ENCODE assay signal across 1 cellular context in the genomic region with DNA sequence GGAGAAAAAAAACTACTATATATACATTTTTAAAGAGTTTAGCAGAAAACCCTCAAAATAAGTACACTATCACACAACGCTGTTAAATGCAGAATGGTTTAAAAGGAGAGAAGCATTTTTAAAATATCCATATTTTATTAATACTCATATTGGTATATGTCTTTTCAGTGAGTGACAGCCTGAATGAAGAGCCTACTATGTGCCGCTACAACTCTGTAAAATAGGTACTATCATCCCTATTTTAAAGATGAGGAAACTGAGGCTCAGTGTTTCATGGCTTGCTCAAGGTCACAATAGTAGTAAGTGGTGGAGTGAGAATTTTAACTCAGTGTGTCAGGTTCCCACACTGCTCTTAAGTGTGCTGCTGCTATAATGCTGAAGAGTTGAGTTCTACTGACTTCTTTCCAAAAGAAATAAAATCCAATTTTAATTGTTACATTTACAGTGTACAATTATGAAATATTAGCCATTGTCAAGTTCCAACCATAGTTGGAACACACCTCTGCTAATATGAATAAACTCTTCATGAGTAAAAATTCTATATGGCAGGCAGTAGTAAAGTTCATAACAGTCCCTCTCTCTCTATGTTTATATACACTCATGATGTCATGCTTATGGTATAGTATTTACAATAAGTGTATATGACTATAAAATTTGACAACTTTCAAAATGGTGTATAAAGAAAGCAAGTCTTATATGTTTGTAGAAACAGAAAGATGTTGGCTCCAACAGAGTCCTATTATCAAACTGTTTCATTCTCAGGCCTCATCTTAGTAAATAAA.
TF ChIP-seq lines count a peak whose summit lies in the region.

No MANE protein-coding gene starts in this region.

TF ChIP-seq in K562, 482 proteins besides CTCF, POLR2A, EP300 and RAD21:
- TF ChIP-seq ADNP (tag; IDR thresholded peaks at IDR 0.05), result peak; percentile 46; the same call in 1 of the 2 replicates
- no peak for TF ChIP-seq ZNF76 (CRISPR knock-in tag; IDR thresholded peaks at IDR 0.05; ENCODE audit: borderline replicate concordance)
- TF ChIP-seq, protein P1, sequence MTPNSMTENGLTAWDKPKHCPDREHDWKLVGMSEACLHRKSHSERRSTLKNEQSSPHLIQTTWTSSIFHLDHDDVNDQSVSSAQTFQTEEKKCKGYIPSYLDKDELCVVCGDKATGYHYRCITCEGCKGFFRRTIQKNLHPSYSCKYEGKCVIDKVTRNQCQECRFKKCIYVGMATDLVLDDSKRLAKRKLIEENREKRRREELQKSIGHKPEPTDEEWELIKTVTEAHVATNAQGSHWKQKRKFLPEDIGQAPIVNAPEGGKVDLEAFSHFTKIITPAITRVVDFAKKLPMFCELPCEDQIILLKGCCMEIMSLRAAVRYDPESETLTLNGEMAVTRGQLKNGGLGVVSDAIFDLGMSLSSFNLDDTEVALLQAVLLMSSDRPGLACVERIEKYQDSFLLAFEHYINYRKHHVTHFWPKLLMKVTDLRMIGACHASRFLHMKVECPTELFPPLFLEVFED (CRISPR knock-in tag; conservative IDR thresholded peaks at IDR 0.05), result no peak
- no peak for TF ChIP-seq HCFC1 (IDR thresholded peaks at IDR 0.05; ENCODE audit: low read depth, low read length)
- no peak for TF ChIP-seq RFX5 (IDR thresholded peaks at IDR 0.05; ENCODE audit: low read depth, low read length)
- TF ChIP-seq RBFOX2 (IDR thresholded peaks at IDR 0.05; ENCODE audit: low read depth, low read length), result no peak
- TF ChIP-seq ELF4 (CRISPR knock-in tag; IDR thresholded peaks at IDR 0.05), result no peak
- no peak for TF ChIP-seq ZFP30 (CRISPR knock-in tag; IDR thresholded peaks at IDR 0.05; ENCODE audit: borderline replicate concordance)
- TF ChIP-seq RBM25 (IDR thresholded peaks at IDR 0.05; ENCODE audit: low read depth, low read length, severe bottlenecking), result peak; percentile 7
- TF ChIP-seq GABPA (tag; conservative IDR thresholded peaks at IDR 0.05; ENCODE audit: low read depth), result no peak
- no peak for TF ChIP-seq ZNF224 (CRISPR knock-in tag; IDR thresholded peaks at IDR 0.05)
- TF ChIP-seq ZKSCAN1 (IDR thresholded peaks at IDR 0.05; ENCODE audit: low read depth, low read length), result peak; percentile 94
- no peak for TF ChIP-seq HDAC1 (IDR thresholded peaks at IDR 0.05)
- no peak for TF ChIP-seq TEAD1 (CRISPR knock-in tag; IDR thresholded peaks at IDR 0.05)
- TF ChIP-seq, protein P2, sequence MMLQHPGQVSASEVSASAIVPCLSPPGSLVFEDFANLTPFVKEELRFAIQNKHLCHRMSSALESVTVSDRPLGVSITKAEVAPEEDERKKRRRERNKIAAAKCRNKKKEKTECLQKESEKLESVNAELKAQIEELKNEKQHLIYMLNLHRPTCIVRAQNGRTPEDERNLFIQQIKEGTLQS (IDR thresholded peaks at IDR 0.05), result peak; percentile 29; the same call in 1 of the 2 replicates
- TF ChIP-seq, protein P2 (CRISPR knock-in tag; conservative IDR thresholded peaks at IDR 0.05), result no peak
- TF ChIP-seq TFAP4 (CRISPR knock-in tag; IDR thresholded peaks at IDR 0.05; ENCODE audit: borderline replicate concordance), result no peak
- no peak for TF ChIP-seq SMARCE1 (IDR thresholded peaks at IDR 0.05)
- TF ChIP-seq ID3 (CRISPR knock-in tag; IDR thresholded peaks at IDR 0.05), result no peak
- TF ChIP-seq ID3 (tag; IDR thresholded peaks at IDR 0.05), result no peak
- TF ChIP-seq, protein P3, sequence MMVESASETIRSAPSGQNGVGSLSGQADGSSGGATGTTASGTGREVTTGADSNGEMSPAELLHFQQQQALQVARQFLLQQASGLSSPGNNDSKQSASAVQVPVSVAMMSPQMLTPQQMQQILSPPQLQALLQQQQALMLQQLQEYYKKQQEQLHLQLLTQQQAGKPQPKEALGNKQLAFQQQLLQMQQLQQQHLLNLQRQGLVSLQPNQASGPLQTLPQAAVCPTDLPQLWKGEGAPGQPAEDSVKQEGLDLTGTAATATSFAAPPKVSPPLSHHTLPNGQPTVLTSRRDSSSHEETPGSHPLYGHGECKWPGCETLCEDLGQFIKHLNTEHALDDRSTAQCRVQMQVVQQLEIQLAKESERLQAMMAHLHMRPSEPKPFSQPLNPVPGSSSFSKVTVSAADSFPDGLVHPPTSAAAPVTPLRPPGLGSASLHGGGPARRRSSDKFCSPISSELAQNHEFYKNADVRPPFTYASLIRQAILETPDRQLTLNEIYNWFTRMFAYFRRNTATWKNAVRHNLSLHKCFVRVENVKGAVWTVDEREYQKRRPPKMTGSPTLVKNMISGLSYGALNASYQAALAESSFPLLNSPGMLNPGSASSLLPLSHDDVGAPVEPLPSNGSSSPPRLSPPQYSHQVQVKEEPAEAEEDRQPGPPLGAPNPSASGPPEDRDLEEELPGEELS (CRISPR knock-in tag; IDR thresholded peaks at IDR 0.05; ENCODE audit: borderline replicate concordance), result no peak
- TF ChIP-seq, protein P4, sequence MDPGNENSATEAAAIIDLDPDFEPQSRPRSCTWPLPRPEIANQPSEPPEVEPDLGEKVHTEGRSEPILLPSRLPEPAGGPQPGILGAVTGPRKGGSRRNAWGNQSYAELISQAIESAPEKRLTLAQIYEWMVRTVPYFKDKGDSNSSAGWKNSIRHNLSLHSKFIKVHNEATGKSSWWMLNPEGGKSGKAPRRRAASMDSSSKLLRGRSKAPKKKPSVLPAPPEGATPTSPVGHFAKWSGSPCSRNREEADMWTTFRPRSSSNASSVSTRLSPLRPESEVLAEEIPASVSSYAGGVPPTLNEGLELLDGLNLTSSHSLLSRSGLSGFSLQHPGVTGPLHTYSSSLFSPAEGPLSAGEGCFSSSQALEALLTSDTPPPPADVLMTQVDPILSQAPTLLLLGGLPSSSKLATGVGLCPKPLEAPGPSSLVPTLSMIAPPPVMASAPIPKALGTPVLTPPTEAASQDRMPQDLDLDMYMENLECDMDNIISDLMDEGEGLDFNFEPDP (CRISPR knock-in tag; IDR thresholded peaks at IDR 0.05), result no peak
- TF ChIP-seq ERF (CRISPR knock-in tag; IDR thresholded peaks at IDR 0.05), result no peak
- no peak for TF ChIP-seq BDP1 (IDR thresholded peaks at IDR 0.05; ENCODE audit: insufficient read depth, insufficient read length)
- TF ChIP-seq ZNF197 (CRISPR knock-in tag; IDR thresholded peaks at IDR 0.05; ENCODE audit: low read depth), result no peak
- TF ChIP-seq, protein P5, sequence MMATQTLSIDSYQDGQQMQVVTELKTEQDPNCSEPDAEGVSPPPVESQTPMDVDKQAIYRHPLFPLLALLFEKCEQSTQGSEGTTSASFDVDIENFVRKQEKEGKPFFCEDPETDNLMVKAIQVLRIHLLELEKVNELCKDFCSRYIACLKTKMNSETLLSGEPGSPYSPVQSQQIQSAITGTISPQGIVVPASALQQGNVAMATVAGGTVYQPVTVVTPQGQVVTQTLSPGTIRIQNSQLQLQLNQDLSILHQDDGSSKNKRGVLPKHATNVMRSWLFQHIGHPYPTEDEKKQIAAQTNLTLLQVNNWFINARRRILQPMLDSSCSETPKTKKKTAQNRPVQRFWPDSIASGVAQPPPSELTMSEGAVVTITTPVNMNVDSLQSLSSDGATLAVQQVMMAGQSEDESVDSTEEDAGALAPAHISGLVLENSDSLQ (IDR thresholded peaks at IDR 0.05), result peak; percentile 61; the same call in 1 of the 2 replicates
- TF ChIP-seq ASH1L (IDR thresholded peaks at IDR 0.05; ENCODE audit: borderline replicate concordance, low read depth, partially characterized antibody), result no peak
TF ChIP-seq in K562: peak in this region for 5.
